ENCODE assay signal across 18 cellular contexts in genomic region chr3:118688396-118688884, GRCh38.
"Had no signal": no experiment of that assay in that cellular context is flagged by ENCODE, and none has a peak within 500 bp of the region (broad histone marks: within the 10 kb centered on the region; RNA-seq: fewer than 3 reads in every experiment).

No MANE protein-coding gene starts in this region.

- H3K27ac Mint-ChIP-seq: activated naive CD4-positive, alpha-beta T cell treated with anti-CD3 and anti-CD28 coated beads for 36 hours; activated naive CD8-positive, alpha-beta T cell treated with anti-CD3 and anti-CD28 coated beads, Interleukin-2, amount 50 U/mL, for 24 hours; activated T-helper 17 cell treated with anti-CD3 and anti-CD28 coated beads, Interleukin-2, amount 50 U/mL, for 72 hours; dendritic cell treated with granulocyte-macrophage colony-stimulating factor and Interleukin-4, amounts not matched to agents 40 ng/mL and 50 ng/mL, for 4 days; effector memory CD8-positive, alpha-beta T cell; naive B cell; T-helper 2 cell treated with Interferon-gamma antibody and Interleukin-4, amounts not matched to agents 5 μg/mL and 100 μg/mL, for 36 hours had no signal

- H3K4me3 ChIP-seq: gastroesophageal sphincter, heart right ventricle, lower lobe of right lung, ovary, sigmoid colon, spleen, thoracic aorta had no signal

- H3K27me3 Mint-ChIP-seq: activated naive CD8-positive, alpha-beta T cell treated with anti-CD3 and anti-CD28 coated beads, Interleukin-2, amount 50 U/mL, for 24 hours; dendritic cell treated with granulocyte-macrophage colony-stimulating factor and Interleukin-4, amounts not matched to agents 40 ng/mL and 50 ng/mL, for 4 days; effector memory CD8-positive, alpha-beta T cell; naive B cell had no signal

- H3K9me3 Mint-ChIP-seq: activated naive CD4-positive, alpha-beta T cell treated with anti-CD3 and anti-CD28 coated beads for 36 hours; activated naive CD8-positive, alpha-beta T cell treated with anti-CD3 and anti-CD28 coated beads, Interleukin-2, amount 50 U/mL, for 24 hours; activated T-helper 17 cell treated with anti-CD3 and anti-CD28 coated beads, Interleukin-2, amount 50 U/mL, for 72 hours; naive B cell; T-helper 2 cell treated with Interferon-gamma antibody and Interleukin-4, amounts not matched to agents 5 μg/mL and 100 μg/mL, for 36 hours had no signal

- H3K4me1 Mint-ChIP-seq: activated naive CD8-positive, alpha-beta T cell treated with anti-CD3 and anti-CD28 coated beads, Interleukin-2, amount 50 U/mL, for 24 hours; activated T-helper 17 cell treated with anti-CD3 and anti-CD28 coated beads, Interleukin-2, amount 50 U/mL, for 72 hours; naive B cell had no signal

- H3K4me1 ChIP-seq: gastroesophageal sphincter, heart right ventricle, lower lobe of right lung, sigmoid colon, spleen had no signal

- H3K4me3 Mint-ChIP-seq: activated naive CD4-positive, alpha-beta T cell treated with anti-CD3 and anti-CD28 coated beads for 36 hours; activated naive CD8-positive, alpha-beta T cell treated with anti-CD3 and anti-CD28 coated beads, Interleukin-2, amount 50 U/mL, for 24 hours; activated T-helper 17 cell treated with anti-CD3 and anti-CD28 coated beads, Interleukin-2, amount 50 U/mL, for 72 hours; dendritic cell treated with granulocyte-macrophage colony-stimulating factor and Interleukin-4, amounts not matched to agents 40 ng/mL and 50 ng/mL, for 4 days; effector memory CD8-positive, alpha-beta T cell; naive B cell; T-helper 2 cell treated with Interferon-gamma antibody and Interleukin-4, amounts not matched to agents 5 μg/mL and 100 μg/mL, for 36 hours had no signal

- ATAC-seq: activated naive CD8-positive, alpha-beta T cell treated with anti-CD3 and anti-CD28 coated beads, Interleukin-2, amount 50 U/mL, for 24 hours; activated T-helper 17 cell treated with anti-CD3 and anti-CD28 coated beads, Interleukin-2, amount 50 U/mL, for 72 hours; effector memory CD8-positive, alpha-beta T cell; gastroesophageal sphincter; heart right ventricle; left colon; lower lobe of right lung had no signal

- H3K36me3 Mint-ChIP-seq: naive B cell had no signal

- H3K9me3 ChIP-seq: gastroesophageal sphincter, heart right ventricle, lower lobe of right lung, ovary, sigmoid colon, spleen, thoracic aorta had no signal

- DNase-seq: activated CD4-positive, alpha-beta T cell treated with anti-CD3 and anti-CD28 coated beads for 1 hour; activated CD4-positive, alpha-beta T cell treated with anti-CD3 and anti-CD28 coated beads, Interleukin-2, amount 50 U/mL, for 4 hours; activated naive CD4-positive, alpha-beta T cell treated with anti-CD3 and anti-CD28 coated beads for 36 hours; activated naive CD8-positive, alpha-beta T cell treated with anti-CD3 and anti-CD28 coated beads, Interleukin-2, amount 50 U/mL, for 24 hours; aorta; effector memory CD8-positive, alpha-beta T cell; heart right ventricle; left colon; lower lobe of right lung; naive B cell; ovary; sigmoid colon; spleen had no signal

- H3K27me3 ChIP-seq: gastroesophageal sphincter, heart right ventricle, ovary, sigmoid colon, spleen had no signal

- H3K36me3 ChIP-seq: gastroesophageal sphincter, heart right ventricle, lower lobe of right lung, ovary, sigmoid colon, spleen, thoracic aorta had no signal

- H3K27ac ChIP-seq: gastroesophageal sphincter, heart right ventricle, lower lobe of right lung, ovary, sigmoid colon, spleen, thoracic aorta had no signal
